ENCODE assay signal across 1 cellular context in the genomic region with DNA sequence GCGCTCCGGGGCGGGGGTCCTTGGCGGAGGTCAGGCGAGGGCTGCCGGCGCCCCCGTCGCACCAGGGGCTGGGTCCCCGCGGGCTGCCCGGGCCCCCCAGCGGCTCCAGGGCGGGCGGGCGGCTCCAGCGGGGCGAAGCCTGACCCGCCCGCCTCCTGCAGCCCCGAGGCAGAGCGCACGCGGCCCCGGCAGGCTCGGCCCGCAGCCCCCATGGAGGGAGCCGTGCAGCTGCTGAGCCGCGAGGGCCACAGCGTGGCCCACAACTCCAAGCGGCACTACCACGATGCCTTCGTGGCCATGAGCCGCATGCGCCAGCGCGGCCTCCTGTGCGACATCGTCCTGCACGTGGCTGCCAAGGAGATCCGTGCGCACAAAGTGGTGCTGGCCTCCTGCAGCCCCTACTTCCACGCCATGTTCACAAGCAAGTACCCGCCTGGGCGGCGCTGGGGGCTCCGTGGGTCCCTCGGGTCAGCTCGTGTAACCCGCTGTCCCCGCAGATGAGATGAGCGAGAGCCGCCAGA.
TF ChIP-seq lines count a peak whose summit lies in the region.

No MANE protein-coding gene starts in this region.

TF ChIP-seq in WTC11, 78 proteins besides CTCF, POLR2A, EP300 and RAD21 (continued from another document):
- TF ChIP-seq NR2C2 (CRISPR knock-in tag; IDR thresholded peaks at IDR 0.05) (0 out of 2 replicates have a peak, but pooled peaks have one; percentile 67), RELA (CRISPR knock-in tag; IDR thresholded peaks at IDR 0.05; ENCODE audit: borderline replicate concordance) (0 out of 2 replicates have a peak, but pooled peaks have one; percentile 58), FOXJ3 (CRISPR knock-in tag; IDR thresholded peaks at IDR 0.05; ENCODE audit: borderline replicate concordance) (no peak), SMAD3 (CRISPR knock-in tag; IDR thresholded peaks at IDR 0.05; ENCODE audit: borderline replicate concordance) (no peak), ESRRA (CRISPR knock-in tag; IDR thresholded peaks at IDR 0.05; ENCODE audit: borderline replicate concordance) (peak; percentile 81; the same call in 1 of the 2 replicates), GRHL2 (CRISPR knock-in tag; IDR thresholded peaks at IDR 0.05; ENCODE audit: insufficient replicate concordance, severe bottlenecking) (no peak), MYBL2 (CRISPR knock-in tag; IDR thresholded peaks at IDR 0.05) (0 out of 2 replicates have a peak, but pooled peaks have one; percentile 37), JUN (CRISPR knock-in tag; IDR thresholded peaks at IDR 0.05) (peak; percentile 82; the same call in 1 of the 2 replicates), SP1 (CRISPR knock-in tag; conservative IDR thresholded peaks at IDR 0.05) (no peak), SOX15 (CRISPR knock-in tag; IDR thresholded peaks at IDR 0.05) (no peak), TEAD1 (CRISPR knock-in tag; IDR thresholded peaks at IDR 0.05) (0 out of 2 replicates have a peak, but pooled peaks have one; percentile 34), FOXP1 (CRISPR knock-in tag; IDR thresholded peaks at IDR 0.05; ENCODE audit: borderline replicate concordance) (peak; percentile 85; the same call in 1 of the 2 replicates), CBFB (CRISPR knock-in tag; IDR thresholded peaks at IDR 0.05; ENCODE audit: low read depth) (no peak), ZNF219 (CRISPR knock-in tag; IDR thresholded peaks at IDR 0.05; ENCODE audit: borderline replicate concordance) (peak; percentile 69; the same call in 1 of the 2 replicates), IRF2 (CRISPR knock-in tag; IDR thresholded peaks at IDR 0.05; ENCODE audit: borderline replicate concordance, low read depth) (no peak), CREB1 (CRISPR knock-in tag; IDR thresholded peaks at IDR 0.05) (0 out of 2 replicates have a peak, but pooled peaks have one; percentile 23), ELF4 (CRISPR knock-in tag; IDR thresholded peaks at IDR 0.05; ENCODE audit: low read depth) (no peak), ETV6 (CRISPR knock-in tag; IDR thresholded peaks at IDR 0.05) (no peak), NFE2L1 (CRISPR knock-in tag; IDR thresholded peaks at IDR 0.05) (0 out of 2 replicates have a peak, but pooled peaks have one; percentile 24), GTF2I (CRISPR knock-in tag; conservative IDR thresholded peaks at IDR 0.05) (no peak), ZNF396 (CRISPR knock-in tag; IDR thresholded peaks at IDR 0.05; ENCODE audit: borderline replicate concordance) (no peak)
- TF ChIP-seq, protein P1, sequence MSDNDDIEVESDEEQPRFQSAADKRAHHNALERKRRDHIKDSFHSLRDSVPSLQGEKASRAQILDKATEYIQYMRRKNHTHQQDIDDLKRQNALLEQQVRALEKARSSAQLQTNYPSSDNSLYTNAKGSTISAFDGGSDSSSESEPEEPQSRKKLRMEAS (CRISPR knock-in tag; IDR thresholded peaks at IDR 0.05): peak; percentile 88
- TF ChIP-seq, protein P2, sequence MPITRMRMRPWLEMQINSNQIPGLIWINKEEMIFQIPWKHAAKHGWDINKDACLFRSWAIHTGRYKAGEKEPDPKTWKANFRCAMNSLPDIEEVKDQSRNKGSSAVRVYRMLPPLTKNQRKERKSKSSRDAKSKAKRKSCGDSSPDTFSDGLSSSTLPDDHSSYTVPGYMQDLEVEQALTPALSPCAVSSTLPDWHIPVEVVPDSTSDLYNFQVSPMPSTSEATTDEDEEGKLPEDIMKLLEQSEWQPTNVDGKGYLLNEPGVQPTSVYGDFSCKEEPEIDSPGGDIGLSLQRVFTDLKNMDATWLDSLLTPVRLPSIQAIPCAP (CRISPR knock-in tag; IDR thresholded peaks at IDR 0.05): 0 out of 2 replicates have a peak, but pooled peaks have one; percentile 16
- TF ChIP-seq, protein P3, sequence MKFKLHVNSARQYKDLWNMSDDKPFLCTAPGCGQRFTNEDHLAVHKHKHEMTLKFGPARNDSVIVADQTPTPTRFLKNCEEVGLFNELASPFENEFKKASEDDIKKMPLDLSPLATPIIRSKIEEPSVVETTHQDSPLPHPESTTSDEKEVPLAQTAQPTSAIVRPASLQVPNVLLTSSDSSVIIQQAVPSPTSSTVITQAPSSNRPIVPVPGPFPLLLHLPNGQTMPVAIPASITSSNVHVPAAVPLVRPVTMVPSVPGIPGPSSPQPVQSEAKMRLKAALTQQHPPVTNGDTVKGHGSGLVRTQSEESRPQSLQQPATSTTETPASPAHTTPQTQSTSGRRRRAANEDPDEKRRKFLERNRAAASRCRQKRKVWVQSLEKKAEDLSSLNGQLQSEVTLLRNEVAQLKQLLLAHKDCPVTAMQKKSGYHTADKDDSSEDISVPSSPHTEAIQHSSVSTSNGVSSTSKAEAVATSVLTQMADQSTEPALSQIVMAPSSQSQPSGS (CRISPR knock-in tag; IDR thresholded peaks at IDR 0.05; ENCODE audit: borderline replicate concordance, low read depth): no peak
- TF ChIP-seq, protein P4, sequence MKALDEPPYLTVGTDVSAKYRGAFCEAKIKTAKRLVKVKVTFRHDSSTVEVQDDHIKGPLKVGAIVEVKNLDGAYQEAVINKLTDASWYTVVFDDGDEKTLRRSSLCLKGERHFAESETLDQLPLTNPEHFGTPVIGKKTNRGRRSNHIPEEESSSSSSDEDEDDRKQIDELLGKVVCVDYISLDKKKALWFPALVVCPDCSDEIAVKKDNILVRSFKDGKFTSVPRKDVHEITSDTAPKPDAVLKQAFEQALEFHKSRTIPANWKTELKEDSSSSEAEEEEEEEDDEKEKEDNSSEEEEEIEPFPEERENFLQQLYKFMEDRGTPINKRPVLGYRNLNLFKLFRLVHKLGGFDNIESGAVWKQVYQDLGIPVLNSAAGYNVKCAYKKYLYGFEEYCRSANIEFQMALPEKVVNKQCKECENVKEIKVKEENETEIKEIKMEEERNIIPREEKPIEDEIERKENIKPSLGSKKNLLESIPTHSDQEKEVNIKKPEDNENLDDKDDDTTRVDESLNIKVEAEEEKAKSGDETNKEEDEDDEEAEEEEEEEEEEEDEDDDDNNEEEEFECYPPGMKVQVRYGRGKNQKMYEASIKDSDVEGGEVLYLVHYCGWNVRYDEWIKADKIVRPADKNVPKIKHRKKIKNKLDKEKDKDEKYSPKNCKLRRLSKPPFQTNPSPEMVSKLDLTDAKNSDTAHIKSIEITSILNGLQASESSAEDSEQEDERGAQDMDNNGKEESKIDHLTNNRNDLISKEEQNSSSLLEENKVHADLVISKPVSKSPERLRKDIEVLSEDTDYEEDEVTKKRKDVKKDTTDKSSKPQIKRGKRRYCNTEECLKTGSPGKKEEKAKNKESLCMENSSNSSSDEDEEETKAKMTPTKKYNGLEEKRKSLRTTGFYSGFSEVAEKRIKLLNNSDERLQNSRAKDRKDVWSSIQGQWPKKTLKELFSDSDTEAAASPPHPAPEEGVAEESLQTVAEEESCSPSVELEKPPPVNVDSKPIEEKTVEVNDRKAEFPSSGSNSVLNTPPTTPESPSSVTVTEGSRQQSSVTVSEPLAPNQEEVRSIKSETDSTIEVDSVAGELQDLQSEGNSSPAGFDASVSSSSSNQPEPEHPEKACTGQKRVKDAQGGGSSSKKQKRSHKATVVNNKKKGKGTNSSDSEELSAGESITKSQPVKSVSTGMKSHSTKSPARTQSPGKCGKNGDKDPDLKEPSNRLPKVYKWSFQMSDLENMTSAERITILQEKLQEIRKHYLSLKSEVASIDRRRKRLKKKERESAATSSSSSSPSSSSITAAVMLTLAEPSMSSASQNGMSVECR (CRISPR knock-in tag; IDR thresholded peaks at IDR 0.05; ENCODE audit: borderline replicate concordance): peak; percentile 78; the same call in 1 of the 2 replicates
- TF ChIP-seq, protein P5, sequence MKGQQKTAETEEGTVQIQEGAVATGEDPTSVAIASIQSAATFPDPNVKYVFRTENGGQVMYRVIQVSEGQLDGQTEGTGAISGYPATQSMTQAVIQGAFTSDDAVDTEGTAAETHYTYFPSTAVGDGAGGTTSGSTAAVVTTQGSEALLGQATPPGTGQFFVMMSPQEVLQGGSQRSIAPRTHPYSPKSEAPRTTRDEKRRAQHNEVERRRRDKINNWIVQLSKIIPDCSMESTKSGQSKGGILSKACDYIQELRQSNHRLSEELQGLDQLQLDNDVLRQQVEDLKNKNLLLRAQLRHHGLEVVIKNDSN (CRISPR knock-in tag; IDR thresholded peaks at IDR 0.05): peak; percentile 58; the same call in 1 of the 2 replicates
- TF ChIP-seq, protein P6, sequence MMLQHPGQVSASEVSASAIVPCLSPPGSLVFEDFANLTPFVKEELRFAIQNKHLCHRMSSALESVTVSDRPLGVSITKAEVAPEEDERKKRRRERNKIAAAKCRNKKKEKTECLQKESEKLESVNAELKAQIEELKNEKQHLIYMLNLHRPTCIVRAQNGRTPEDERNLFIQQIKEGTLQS (CRISPR knock-in tag; conservative IDR thresholded peaks at IDR 0.05): 0 out of 2 replicates have a peak, but pooled peaks have one; percentile 49
